ENCODE assay signal across 19 cellular contexts in genomic region chr11:126701555-126701897, GRCh38.
DNase-seq lines count a peak whose midpoint lies in the region; ATAC-seq and TF ChIP-seq lines count a peak whose summit lies in the region.
"Had no signal": no experiment of that assay in that cellular context is flagged by ENCODE, and none has a peak within 500 bp of the region (broad histone marks: within the 10 kb centered on the region; RNA-seq: fewer than 3 reads in every experiment).

No MANE protein-coding gene starts in this region.

- H3K36me3 Mint-ChIP-seq in WTC11, result no peaks in the 10 kb centered on the region
- H3K36me3 Mint-ChIP-seq: CD14-positive monocyte had no signal

- H3K9me3 Mint-ChIP-seq in WTC11, result peaks cover 6% of the 10 kb centered on the region; the same call in 1 of the 2 replicates

- no peak overlapping the region for H3K27ac Mint-ChIP-seq in WTC11

- H3K9me3 ChIP-seq in lower lobe of right lung, result no peaks in the 10 kb centered on the region

- DNase-seq in H7 (peak; percentile 49), WTC11 (ENCODE audit: low spot score) (no peak), lower lobe of right lung (no peak), cerebellar nuclear complex (lab: John Stamatoyannopoulos, UW) (no peak), nucleus accumbens (lab: John Stamatoyannopoulos, UW) (no peak)
- no peak for DNase-seq in stimulated activated naive CD4-positive, alpha-beta T cell treated with Interleukin-2 at 50 U/mL for 16 hours (lab: John Stamatoyannopoulos, UW)
- DNase-seq: ACHN, DMS79 treated with DMSO at 0.1 percent for 48 hours, GOT3, KG1, NCI-H187, NCI-H2107, NCI-H510A treated with DMSO at 0.1 percent for 48 hours, NCI-H82, PC-9 had no signal

- H3K4me3 ChIP-seq in H7 (ENCODE audit: insufficient read depth, low read depth, low read length) (no peak overlapping the region), lower lobe of right lung (no peak overlapping the region)
- H3K4me3 ChIP-seq: PC-9 had no signal

- H3K27me3 ChIP-seq in H7 (ENCODE audit: control insufficient read depth, insufficient read depth, low read length) (no peaks in the 10 kb centered on the region), layer of hippocampus (ENCODE audit: control insufficient read depth, insufficient read depth, low read length) (no peaks in the 10 kb centered on the region), lower lobe of right lung (ENCODE audit: low read depth) (peaks cover 5% of the 10 kb centered on the region)

- no peak overlapping the region for H3K4me3 Mint-ChIP-seq in WTC11
- H3K4me3 Mint-ChIP-seq: CD14-positive monocyte had no signal

- peaks cover 3% of the 10 kb centered on the region; the same call in 1 of the 2 replicates for H3K27me3 Mint-ChIP-seq in WTC11 (ENCODE audit: low read depth)

- ATAC-seq in WTC11 (peak; percentile 43; the same call in 1 of the 2 replicates), lower lobe of right lung (no peak)
- ATAC-seq: HepG2 had no signal

- TF ChIP-seq CTCF in WTC11 (IDR thresholded peaks at IDR 0.05) (no peak), lower lobe of right lung (IDR thresholded peaks at IDR 0.05) (no peak)

- H3K27ac ChIP-seq in layer of hippocampus (ENCODE audit: low read depth, low read length) (peak overlapping the region; percentile 72), lower lobe of right lung (no peak overlapping the region)
- H3K27ac ChIP-seq: PC-9, RWPE1 had no signal

- H3K4me1 Mint-ChIP-seq in WTC11, result peaks cover 61% of the 10 kb centered on the region
- H3K4me1 Mint-ChIP-seq: CD14-positive monocyte had no signal

- H3K36me3 ChIP-seq in H7 (replicated peaks; ENCODE audit: control insufficient read depth, insufficient read depth, low read length) (no peaks in the 10 kb centered on the region), lower lobe of right lung (no peaks in the 10 kb centered on the region)

- intact Hi-C loops in lower lobe of right lung (cut with DNase I), result no loop called here

- no peaks in the 10 kb centered on the region for H3K4me1 ChIP-seq in lower lobe of right lung

- POLR2A ChIA-PET in WTC11 (lab: Charles Lee), result no interaction called here

- CTCF ChIA-PET in WTC11 (lab: Charles Lee), result interaction anchor here (1.1 to 3.4 kb wide), 3 partner anchors 15 to 261 kb away, joined by 3 to 16 read pairs (median 9); no protein-coding TSS in a partner anchor

TF ChIP-seq in WTC11, 78 proteins besides CTCF, POLR2A, EP300 and RAD21:
- TF ChIP-seq, protein P1, sequence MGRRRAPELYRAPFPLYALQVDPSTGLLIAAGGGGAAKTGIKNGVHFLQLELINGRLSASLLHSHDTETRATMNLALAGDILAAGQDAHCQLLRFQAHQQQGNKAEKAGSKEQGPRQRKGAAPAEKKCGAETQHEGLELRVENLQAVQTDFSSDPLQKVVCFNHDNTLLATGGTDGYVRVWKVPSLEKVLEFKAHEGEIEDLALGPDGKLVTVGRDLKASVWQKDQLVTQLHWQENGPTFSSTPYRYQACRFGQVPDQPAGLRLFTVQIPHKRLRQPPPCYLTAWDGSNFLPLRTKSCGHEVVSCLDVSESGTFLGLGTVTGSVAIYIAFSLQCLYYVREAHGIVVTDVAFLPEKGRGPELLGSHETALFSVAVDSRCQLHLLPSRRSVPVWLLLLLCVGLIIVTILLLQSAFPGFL (CRISPR knock-in tag; IDR thresholded peaks at IDR 0.05; ENCODE audit: borderline replicate concordance), result no peak
- TF ChIP-seq RORB (CRISPR knock-in tag; IDR thresholded peaks at IDR 0.05), result no peak
- no peak for TF ChIP-seq ZNF671 (CRISPR knock-in tag; IDR thresholded peaks at IDR 0.05)
- TF ChIP-seq GRHL2 (CRISPR knock-in tag; IDR thresholded peaks at IDR 0.05; ENCODE audit: insufficient replicate concordance, severe bottlenecking), result no peak
- no peak for TF ChIP-seq IRF1 (CRISPR knock-in tag; IDR thresholded peaks at IDR 0.05)
- no peak for TF ChIP-seq ZNF121 (CRISPR knock-in tag; IDR thresholded peaks at IDR 0.05)
